18 cellular contexts compared by ENCODE assay signal in the genomic region with DNA sequence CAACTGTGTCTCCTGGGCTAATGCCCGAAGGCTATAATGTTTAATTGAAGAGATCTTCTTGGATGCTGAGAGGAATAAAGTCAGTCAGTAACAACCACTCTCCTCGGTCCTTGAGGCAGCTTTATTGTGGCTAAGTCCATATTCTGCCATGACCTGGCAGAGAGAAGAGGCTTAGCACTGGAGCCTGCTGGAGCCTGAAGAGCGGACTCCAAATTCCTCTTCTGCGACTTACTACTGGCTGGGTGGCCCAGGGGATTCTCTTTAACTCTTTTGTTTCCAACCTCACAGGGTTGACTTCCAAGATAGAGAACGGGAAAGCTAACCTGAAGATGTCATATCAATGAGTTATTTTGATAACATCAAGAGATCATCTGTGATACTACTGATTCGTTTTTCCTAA.
DNase-seq lines count a peak whose midpoint lies in the region; ATAC-seq and TF ChIP-seq lines count a peak whose summit lies in the region.
"Had no signal": no experiment of that assay in that cellular context is flagged by ENCODE, and none has a peak within 500 bp of the region (broad histone marks: within the 10 kb centered on the region; RNA-seq: fewer than 3 reads in every experiment).

No MANE protein-coding gene starts in this region.

- H3K27me3 Mint-ChIP-seq in activated naive CD8-positive, alpha-beta T cell, result no peaks in the 10 kb centered on the region
- H3K27me3 Mint-ChIP-seq in activated naive CD8-positive, alpha-beta T cell treated with anti-CD3 and anti-CD28 coated beads for 36 hours, result no peaks in the 10 kb centered on the region
- H3K27me3 Mint-ChIP-seq in WTC11 (ENCODE audit: low read depth) (no peaks in the 10 kb centered on the region), memory B cell (no peaks in the 10 kb centered on the region)

- TF ChIP-seq CTCF in WTC11 (IDR thresholded peaks at IDR 0.05) (no peak), GM20000 (IDR thresholded peaks at IDR 0.05; ENCODE audit: extremely low read depth, missing control alignments) (no peak)

- peak overlapping the region; percentile 62 for H3K27ac Mint-ChIP-seq in activated naive CD8-positive, alpha-beta T cell
- H3K27ac Mint-ChIP-seq in activated naive CD8-positive, alpha-beta T cell treated with anti-CD3 and anti-CD28 coated beads for 36 hours, result no peak overlapping the region
- H3K27ac Mint-ChIP-seq in WTC11, result no peak overlapping the region
- peak overlapping the region; percentile 80 for H3K27ac Mint-ChIP-seq in memory B cell

- no peaks in the 10 kb centered on the region for H3K36me3 Mint-ChIP-seq in activated naive CD8-positive, alpha-beta T cell
- H3K36me3 Mint-ChIP-seq in activated naive CD8-positive, alpha-beta T cell treated with anti-CD3 and anti-CD28 coated beads for 36 hours, result peaks cover 3% of the 10 kb centered on the region
- H3K36me3 Mint-ChIP-seq in WTC11 (no peaks in the 10 kb centered on the region), memory B cell (no peaks in the 10 kb centered on the region)

- peak; percentile 46 for ATAC-seq in WTC11
- no peak for ATAC-seq in memory B cell (ENCODE audit: low read depth)
- ATAC-seq in HG03439 (IDR thresholded peaks at IDR 0.05; ENCODE audit: unreplicated experiment), result no peak
- ATAC-seq in GM18511 (IDR thresholded peaks at IDR 0.05; ENCODE audit: unreplicated experiment), result no peak

- POLR2A ChIA-PET in WTC11 (lab: Charles Lee), result no interaction called here

- H3K9me3 Mint-ChIP-seq in activated naive CD8-positive, alpha-beta T cell (ENCODE audit: low read depth), result no peaks in the 10 kb centered on the region
- peaks cover 1% of the 10 kb centered on the region for H3K9me3 Mint-ChIP-seq in activated naive CD8-positive, alpha-beta T cell treated with anti-CD3 and anti-CD28 coated beads for 36 hours
- no peaks in the 10 kb centered on the region for H3K9me3 Mint-ChIP-seq in WTC11
- no peaks in the 10 kb centered on the region for H3K9me3 Mint-ChIP-seq in memory B cell
- H3K9me3 Mint-ChIP-seq: neural crest cell had no signal

- DNase-seq in activated naive CD8-positive, alpha-beta T cell treated with anti-CD3 and anti-CD28 coated beads for 36 hours, result no peak
- DNase-seq in WTC11 (ENCODE audit: low spot score), result no peak
- DNase-seq in memory B cell (ENCODE audit: low spot score in 2 of 2), result no peak
- no peak for DNase-seq in NCI-H748 (lab: John Stamatoyannopoulos, UW; ENCODE audit: unreplicated experiment)
- DNase-seq in GM20000 (ENCODE audit: low spot score), result no peak
- DNase-seq: activated CD4-positive, alpha-beta T cell treated with anti-CD3 and anti-CD28 coated beads, Interleukin-2, amount 50 U/mL, for 4 hours; activated effector memory CD4-positive, alpha-beta T cell treated with anti-CD3 and anti-CD28 coated beads, Interleukin-2, amount 50 U/mL, for 16 hours; brain microvascular endothelial cell; MM.1S; NCI-H2029 treated with DMSO at 0.1 percent for 48 hours; NCI-H82; right cardiac atrium; Right ventricle myocardium superior; T-helper 9 cell had no signal

- peaks cover 42% of the 10 kb centered on the region for H3K4me1 Mint-ChIP-seq in activated naive CD8-positive, alpha-beta T cell (ENCODE audit: low read depth)
- peaks cover 60% of the 10 kb centered on the region for H3K4me1 Mint-ChIP-seq in activated naive CD8-positive, alpha-beta T cell treated with anti-CD3 and anti-CD28 coated beads for 36 hours
- peaks cover 53% of the 10 kb centered on the region for H3K4me1 Mint-ChIP-seq in WTC11
- H3K4me1 Mint-ChIP-seq in memory B cell, result peaks cover 51% of the 10 kb centered on the region

- no peak overlapping the region for H3K4me3 Mint-ChIP-seq in activated naive CD8-positive, alpha-beta T cell
- no peak overlapping the region for H3K4me3 Mint-ChIP-seq in activated naive CD8-positive, alpha-beta T cell treated with anti-CD3 and anti-CD28 coated beads for 36 hours
- no peak overlapping the region for H3K4me3 Mint-ChIP-seq in WTC11
- peak overlapping the region; percentile 74 for H3K4me3 Mint-ChIP-seq in memory B cell
- H3K4me3 Mint-ChIP-seq: neural crest cell had no signal

- CTCF ChIA-PET in WTC11 (lab: Charles Lee), result no interaction called here

TF ChIP-seq in WTC11, 78 proteins besides CTCF, POLR2A, EP300 and RAD21 (continues in another document):
- TF ChIP-seq, protein P1, sequence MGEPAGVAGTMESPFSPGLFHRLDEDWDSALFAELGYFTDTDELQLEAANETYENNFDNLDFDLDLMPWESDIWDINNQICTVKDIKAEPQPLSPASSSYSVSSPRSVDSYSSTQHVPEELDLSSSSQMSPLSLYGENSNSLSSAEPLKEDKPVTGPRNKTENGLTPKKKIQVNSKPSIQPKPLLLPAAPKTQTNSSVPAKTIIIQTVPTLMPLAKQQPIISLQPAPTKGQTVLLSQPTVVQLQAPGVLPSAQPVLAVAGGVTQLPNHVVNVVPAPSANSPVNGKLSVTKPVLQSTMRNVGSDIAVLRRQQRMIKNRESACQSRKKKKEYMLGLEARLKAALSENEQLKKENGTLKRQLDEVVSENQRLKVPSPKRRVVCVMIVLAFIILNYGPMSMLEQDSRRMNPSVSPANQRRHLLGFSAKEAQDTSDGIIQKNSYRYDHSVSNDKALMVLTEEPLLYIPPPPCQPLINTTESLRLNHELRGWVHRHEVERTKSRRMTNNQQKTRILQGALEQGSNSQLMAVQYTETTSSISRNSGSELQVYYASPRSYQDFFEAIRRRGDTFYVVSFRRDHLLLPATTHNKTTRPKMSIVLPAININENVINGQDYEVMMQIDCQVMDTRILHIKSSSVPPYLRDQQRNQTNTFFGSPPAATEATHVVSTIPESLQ (CRISPR knock-in tag; IDR thresholded peaks at IDR 0.05), result no peak
- TF ChIP-seq MYBL2 (CRISPR knock-in tag; IDR thresholded peaks at IDR 0.05), result no peak
- no peak for TF ChIP-seq TP53 (CRISPR knock-in tag; IDR thresholded peaks at IDR 0.05)
- TF ChIP-seq, protein P2, sequence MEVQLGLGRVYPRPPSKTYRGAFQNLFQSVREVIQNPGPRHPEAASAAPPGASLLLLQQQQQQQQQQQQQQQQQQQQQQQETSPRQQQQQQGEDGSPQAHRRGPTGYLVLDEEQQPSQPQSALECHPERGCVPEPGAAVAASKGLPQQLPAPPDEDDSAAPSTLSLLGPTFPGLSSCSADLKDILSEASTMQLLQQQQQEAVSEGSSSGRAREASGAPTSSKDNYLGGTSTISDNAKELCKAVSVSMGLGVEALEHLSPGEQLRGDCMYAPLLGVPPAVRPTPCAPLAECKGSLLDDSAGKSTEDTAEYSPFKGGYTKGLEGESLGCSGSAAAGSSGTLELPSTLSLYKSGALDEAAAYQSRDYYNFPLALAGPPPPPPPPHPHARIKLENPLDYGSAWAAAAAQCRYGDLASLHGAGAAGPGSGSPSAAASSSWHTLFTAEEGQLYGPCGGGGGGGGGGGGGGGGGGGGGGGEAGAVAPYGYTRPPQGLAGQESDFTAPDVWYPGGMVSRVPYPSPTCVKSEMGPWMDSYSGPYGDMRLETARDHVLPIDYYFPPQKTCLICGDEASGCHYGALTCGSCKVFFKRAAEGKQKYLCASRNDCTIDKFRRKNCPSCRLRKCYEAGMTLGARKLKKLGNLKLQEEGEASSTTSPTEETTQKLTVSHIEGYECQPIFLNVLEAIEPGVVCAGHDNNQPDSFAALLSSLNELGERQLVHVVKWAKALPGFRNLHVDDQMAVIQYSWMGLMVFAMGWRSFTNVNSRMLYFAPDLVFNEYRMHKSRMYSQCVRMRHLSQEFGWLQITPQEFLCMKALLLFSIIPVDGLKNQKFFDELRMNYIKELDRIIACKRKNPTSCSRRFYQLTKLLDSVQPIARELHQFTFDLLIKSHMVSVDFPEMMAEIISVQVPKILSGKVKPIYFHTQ (CRISPR knock-in tag; IDR thresholded peaks at IDR 0.05), result no peak
- TF ChIP-seq ZNF317 (CRISPR knock-in tag; IDR thresholded peaks at IDR 0.05; ENCODE audit: borderline replicate concordance, low read depth), result no peak
- TF ChIP-seq SMAD4 (CRISPR knock-in tag; IDR thresholded peaks at IDR 0.05), result no peak
- TF ChIP-seq, protein P3, sequence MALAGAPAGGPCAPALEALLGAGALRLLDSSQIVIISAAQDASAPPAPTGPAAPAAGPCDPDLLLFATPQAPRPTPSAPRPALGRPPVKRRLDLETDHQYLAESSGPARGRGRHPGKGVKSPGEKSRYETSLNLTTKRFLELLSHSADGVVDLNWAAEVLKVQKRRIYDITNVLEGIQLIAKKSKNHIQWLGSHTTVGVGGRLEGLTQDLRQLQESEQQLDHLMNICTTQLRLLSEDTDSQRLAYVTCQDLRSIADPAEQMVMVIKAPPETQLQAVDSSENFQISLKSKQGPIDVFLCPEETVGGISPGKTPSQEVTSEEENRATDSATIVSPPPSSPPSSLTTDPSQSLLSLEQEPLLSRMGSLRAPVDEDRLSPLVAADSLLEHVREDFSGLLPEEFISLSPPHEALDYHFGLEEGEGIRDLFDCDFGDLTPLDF (CRISPR knock-in tag; IDR thresholded peaks at IDR 0.05), result no peak
- no peak for TF ChIP-seq ELF4 (CRISPR knock-in tag; IDR thresholded peaks at IDR 0.05; ENCODE audit: low read depth)
- TF ChIP-seq SOX15 (CRISPR knock-in tag; IDR thresholded peaks at IDR 0.05), result no peak
- TF ChIP-seq, protein P4, sequence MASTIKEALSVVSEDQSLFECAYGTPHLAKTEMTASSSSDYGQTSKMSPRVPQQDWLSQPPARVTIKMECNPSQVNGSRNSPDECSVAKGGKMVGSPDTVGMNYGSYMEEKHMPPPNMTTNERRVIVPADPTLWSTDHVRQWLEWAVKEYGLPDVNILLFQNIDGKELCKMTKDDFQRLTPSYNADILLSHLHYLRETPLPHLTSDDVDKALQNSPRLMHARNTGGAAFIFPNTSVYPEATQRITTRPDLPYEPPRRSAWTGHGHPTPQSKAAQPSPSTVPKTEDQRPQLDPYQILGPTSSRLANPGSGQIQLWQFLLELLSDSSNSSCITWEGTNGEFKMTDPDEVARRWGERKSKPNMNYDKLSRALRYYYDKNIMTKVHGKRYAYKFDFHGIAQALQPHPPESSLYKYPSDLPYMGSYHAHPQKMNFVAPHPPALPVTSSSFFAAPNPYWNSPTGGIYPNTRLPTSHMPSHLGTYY (CRISPR knock-in tag; IDR thresholded peaks at IDR 0.05), result no peak
- TF ChIP-seq, protein P5, sequence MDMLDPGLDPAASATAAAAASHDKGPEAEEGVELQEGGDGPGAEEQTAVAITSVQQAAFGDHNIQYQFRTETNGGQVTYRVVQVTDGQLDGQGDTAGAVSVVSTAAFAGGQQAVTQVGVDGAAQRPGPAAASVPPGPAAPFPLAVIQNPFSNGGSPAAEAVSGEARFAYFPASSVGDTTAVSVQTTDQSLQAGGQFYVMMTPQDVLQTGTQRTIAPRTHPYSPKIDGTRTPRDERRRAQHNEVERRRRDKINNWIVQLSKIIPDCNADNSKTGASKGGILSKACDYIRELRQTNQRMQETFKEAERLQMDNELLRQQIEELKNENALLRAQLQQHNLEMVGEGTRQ (CRISPR knock-in tag; IDR thresholded peaks at IDR 0.05), result no peak
- no peak for TF ChIP-seq IRF2 (CRISPR knock-in tag; IDR thresholded peaks at IDR 0.05; ENCODE audit: borderline replicate concordance, low read depth)
- TF ChIP-seq ESRRA (CRISPR knock-in tag; IDR thresholded peaks at IDR 0.05; ENCODE audit: borderline replicate concordance), result no peak
- TF ChIP-seq ATF1 (CRISPR knock-in tag; IDR thresholded peaks at IDR 0.05), result no peak

Comparison
In these comparisons a context has a peak if more than half of its experiments do, and no peak if none do; other contexts are left out.
1. H3K27ac Mint-ChIP-seq: peak in activated naive CD8-positive, alpha-beta T cell (single experiment) and memory B cell (single experiment); none in activated naive CD8-positive, alpha-beta T cell treated with anti-CD3 and anti-CD28 coated beads for 36 hours (single experiment) and WTC11 (single experiment).